1 cellular context compared by ENCODE assay signal in the genomic region with DNA sequence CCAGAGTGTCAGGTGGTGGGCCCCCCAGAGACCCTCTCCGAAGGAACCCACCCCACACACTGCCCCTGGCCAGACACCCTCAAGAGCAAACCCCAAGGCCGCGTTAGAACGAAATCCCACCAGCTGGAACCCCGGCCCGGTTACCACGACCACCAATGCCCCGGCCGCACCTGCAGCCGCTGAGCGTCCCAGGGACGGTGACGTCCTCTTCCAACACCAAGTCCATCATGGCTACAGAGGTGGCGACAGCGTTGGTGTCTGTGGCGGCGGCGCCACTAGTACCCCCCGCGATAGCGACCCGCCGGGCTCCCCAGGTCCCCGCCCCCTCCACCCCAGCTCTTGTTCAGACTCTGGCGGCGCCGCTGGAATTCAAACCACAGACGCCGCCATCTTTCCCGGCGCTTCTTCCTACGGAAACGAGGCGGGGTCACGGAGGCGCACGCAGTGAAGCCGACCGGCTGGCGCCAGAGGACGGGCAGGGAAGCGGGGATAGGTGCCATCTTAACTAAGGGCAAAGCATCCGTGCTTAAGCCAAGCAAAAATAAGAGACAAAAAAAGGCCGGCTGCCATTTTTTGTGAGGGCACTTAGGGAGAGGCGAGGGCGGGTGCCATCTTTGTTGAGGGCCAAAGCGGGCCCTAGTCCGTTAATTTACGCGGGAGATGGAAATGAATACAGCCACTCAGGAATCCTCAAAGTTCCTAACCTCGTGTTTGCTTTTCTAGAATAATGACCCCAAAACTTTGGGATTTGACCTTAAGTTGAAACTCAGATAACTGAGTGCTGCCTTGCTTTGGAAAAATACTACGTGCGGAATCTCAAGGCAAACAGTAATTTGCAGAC.
A peak's percentile ranks its signal among the peaks of the same experiment; 100 is the strongest.
TF ChIP-seq lines count a peak whose summit lies in the region.

A gene (minus strand): TSS at position 418 of the 841 bp plus-strand sequence. CDS start 189 bp downstream, at position 229.

TF ChIP-seq in H1, 55 proteins besides CTCF, POLR2A, EP300 and RAD21 (continued from another document):
- TF ChIP-seq, protein P1, sequence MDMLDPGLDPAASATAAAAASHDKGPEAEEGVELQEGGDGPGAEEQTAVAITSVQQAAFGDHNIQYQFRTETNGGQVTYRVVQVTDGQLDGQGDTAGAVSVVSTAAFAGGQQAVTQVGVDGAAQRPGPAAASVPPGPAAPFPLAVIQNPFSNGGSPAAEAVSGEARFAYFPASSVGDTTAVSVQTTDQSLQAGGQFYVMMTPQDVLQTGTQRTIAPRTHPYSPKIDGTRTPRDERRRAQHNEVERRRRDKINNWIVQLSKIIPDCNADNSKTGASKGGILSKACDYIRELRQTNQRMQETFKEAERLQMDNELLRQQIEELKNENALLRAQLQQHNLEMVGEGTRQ (IDR thresholded peaks at IDR 0.05; ENCODE audit: low read length), result 0 out of 2 replicates have a peak, but pooled peaks have one; percentile 7
- TF ChIP-seq RFX5 (IDR thresholded peaks at IDR 0.05; ENCODE audit: borderline replicate concordance, low read depth, low read length) (no peak), YY1 (IDR thresholded peaks at IDR 0.05; ENCODE audit: low read depth, low read length) (peak; percentile 100), SIRT6 (IDR thresholded peaks at IDR 0.05; ENCODE audit: low read length) (no peak), TEAD4 (IDR thresholded peaks at IDR 0.05; ENCODE audit: low read depth, low read length) (no peak), CREB1 (IDR thresholded peaks at IDR 0.05) (peak; percentile 95), RXRA (IDR thresholded peaks at IDR 0.05; ENCODE audit: insufficient read depth, low read depth, low read length) (no peak), KDM5A (IDR thresholded peaks at IDR 0.05; ENCODE audit: low read length) (peak; percentile 76; the same call in 1 of the 2 replicates), KDM4A (IDR thresholded peaks at IDR 0.05; ENCODE audit: low read depth, low read length, severe bottlenecking) (peak; percentile 27), MAFK (IDR thresholded peaks at IDR 0.05; ENCODE audit: low read depth, low read length) (no peak), SRF (IDR thresholded peaks at IDR 0.05; ENCODE audit: low read depth, low read length) (peak; percentile 53; the same call in 1 of the 2 replicates), TAF7 (optimal IDR thresholded peaks at IDR 0.05; ENCODE audit: borderline replicate concordance, low read depth, low read length) (peak; percentile 66), RNF2 (IDR thresholded peaks at IDR 0.05; ENCODE audit: borderline replicate concordance, low read depth, low read length, missing control alignments, poor library complexity, severe bottlenecking) (no peak), HDAC2 (IDR thresholded peaks at IDR 0.05; ENCODE audit: borderline replicate concordance in 1 of 2, low read depth in 2 of 2, low read length in 2 of 2) (no peak), SP2 (IDR thresholded peaks at IDR 0.05; ENCODE audit: low read length) (no peak), POLR2AphosphoS5 (IDR thresholded peaks at IDR 0.05; ENCODE audit: low read depth, low read length) (peak; percentile 39; the same call in 1 of the 2 replicates), ZNF274 (IDR thresholded peaks at IDR 0.05; ENCODE audit: borderline replicate concordance, extremely low read depth, low read length) (no peak), TBP (IDR thresholded peaks at IDR 0.05; ENCODE audit: low read depth, low read length) (peak; percentile 69), ASH2L (IDR thresholded peaks at IDR 0.05; ENCODE audit: low read length) (peak; percentile 89), CHD2 (IDR thresholded peaks at IDR 0.05; ENCODE audit: low read length) (peak; percentile 29; the same call in 1 of the 2 replicates), TAF1 (IDR thresholded peaks at IDR 0.05; ENCODE audit: low read depth, low read length) (peak; percentile 79), SAP30 (IDR thresholded peaks at IDR 0.05; ENCODE audit: insufficient read depth, insufficient replicate concordance, low read length) (no peak), RBBP5 (IDR thresholded peaks at IDR 0.05; ENCODE audit: borderline replicate concordance, low read depth, low read length) (no peak), SIN3A (conservative IDR thresholded peaks at IDR 0.05 in 1 of 2, IDR thresholded peaks at IDR 0.05 in 1 of 2; ENCODE audit: low read depth in 1 of 2, low read length in 2 of 2) (0 out of 4 replicates have a peak, but pooled peaks have one; percentile 31 to 77), BACH1 (IDR thresholded peaks at IDR 0.05; ENCODE audit: low read length) (no peak), PHF8 (conservative IDR thresholded peaks at IDR 0.05; ENCODE audit: low read depth, low read length) (peak; percentile 80)
- TF ChIP-seq, protein P2, sequence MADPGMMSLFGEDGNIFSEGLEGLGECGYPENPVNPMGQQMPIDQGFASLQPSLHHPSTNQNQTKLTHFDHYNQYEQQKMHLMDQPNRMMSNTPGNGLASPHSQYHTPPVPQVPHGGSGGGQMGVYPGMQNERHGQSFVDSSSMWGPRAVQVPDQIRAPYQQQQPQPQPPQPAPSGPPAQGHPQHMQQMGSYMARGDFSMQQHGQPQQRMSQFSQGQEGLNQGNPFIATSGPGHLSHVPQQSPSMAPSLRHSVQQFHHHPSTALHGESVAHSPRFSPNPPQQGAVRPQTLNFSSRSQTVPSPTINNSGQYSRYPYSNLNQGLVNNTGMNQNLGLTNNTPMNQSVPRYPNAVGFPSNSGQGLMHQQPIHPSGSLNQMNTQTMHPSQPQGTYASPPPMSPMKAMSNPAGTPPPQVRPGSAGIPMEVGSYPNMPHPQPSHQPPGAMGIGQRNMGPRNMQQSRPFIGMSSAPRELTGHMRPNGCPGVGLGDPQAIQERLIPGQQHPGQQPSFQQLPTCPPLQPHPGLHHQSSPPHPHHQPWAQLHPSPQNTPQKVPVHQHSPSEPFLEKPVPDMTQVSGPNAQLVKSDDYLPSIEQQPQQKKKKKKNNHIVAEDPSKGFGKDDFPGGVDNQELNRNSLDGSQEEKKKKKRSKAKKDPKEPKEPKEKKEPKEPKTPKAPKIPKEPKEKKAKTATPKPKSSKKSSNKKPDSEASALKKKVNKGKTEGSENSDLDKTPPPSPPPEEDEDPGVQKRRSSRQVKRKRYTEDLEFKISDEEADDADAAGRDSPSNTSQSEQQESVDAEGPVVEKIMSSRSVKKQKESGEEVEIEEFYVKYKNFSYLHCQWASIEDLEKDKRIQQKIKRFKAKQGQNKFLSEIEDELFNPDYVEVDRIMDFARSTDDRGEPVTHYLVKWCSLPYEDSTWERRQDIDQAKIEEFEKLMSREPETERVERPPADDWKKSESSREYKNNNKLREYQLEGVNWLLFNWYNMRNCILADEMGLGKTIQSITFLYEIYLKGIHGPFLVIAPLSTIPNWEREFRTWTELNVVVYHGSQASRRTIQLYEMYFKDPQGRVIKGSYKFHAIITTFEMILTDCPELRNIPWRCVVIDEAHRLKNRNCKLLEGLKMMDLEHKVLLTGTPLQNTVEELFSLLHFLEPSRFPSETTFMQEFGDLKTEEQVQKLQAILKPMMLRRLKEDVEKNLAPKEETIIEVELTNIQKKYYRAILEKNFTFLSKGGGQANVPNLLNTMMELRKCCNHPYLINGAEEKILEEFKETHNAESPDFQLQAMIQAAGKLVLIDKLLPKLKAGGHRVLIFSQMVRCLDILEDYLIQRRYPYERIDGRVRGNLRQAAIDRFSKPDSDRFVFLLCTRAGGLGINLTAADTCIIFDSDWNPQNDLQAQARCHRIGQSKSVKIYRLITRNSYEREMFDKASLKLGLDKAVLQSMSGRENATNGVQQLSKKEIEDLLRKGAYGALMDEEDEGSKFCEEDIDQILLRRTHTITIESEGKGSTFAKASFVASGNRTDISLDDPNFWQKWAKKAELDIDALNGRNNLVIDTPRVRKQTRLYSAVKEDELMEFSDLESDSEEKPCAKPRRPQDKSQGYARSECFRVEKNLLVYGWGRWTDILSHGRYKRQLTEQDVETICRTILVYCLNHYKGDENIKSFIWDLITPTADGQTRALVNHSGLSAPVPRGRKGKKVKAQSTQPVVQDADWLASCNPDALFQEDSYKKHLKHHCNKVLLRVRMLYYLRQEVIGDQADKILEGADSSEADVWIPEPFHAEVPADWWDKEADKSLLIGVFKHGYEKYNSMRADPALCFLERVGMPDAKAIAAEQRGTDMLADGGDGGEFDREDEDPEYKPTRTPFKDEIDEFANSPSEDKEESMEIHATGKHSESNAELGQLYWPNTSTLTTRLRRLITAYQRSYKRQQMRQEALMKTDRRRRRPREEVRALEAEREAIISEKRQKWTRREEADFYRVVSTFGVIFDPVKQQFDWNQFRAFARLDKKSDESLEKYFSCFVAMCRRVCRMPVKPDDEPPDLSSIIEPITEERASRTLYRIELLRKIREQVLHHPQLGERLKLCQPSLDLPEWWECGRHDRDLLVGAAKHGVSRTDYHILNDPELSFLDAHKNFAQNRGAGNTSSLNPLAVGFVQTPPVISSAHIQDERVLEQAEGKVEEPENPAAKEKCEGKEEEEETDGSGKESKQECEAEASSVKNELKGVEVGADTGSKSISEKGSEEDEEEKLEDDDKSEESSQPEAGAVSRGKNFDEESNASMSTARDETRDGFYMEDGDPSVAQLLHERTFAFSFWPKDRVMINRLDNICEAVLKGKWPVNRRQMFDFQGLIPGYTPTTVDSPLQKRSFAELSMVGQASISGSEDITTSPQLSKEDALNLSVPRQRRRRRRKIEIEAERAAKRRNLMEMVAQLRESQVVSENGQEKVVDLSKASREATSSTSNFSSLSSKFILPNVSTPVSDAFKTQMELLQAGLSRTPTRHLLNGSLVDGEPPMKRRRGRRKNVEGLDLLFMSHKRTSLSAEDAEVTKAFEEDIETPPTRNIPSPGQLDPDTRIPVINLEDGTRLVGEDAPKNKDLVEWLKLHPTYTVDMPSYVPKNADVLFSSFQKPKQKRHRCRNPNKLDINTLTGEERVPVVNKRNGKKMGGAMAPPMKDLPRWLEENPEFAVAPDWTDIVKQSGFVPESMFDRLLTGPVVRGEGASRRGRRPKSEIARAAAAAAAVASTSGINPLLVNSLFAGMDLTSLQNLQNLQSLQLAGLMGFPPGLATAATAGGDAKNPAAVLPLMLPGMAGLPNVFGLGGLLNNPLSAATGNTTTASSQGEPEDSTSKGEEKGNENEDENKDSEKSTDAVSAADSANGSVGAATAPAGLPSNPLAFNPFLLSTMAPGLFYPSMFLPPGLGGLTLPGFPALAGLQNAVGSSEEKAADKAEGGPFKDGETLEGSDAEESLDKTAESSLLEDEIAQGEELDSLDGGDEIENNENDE (IDR thresholded peaks at IDR 0.05; ENCODE audit: insufficient replicate concordance, low read length), result no peak
- TF ChIP-seq, protein P3, sequence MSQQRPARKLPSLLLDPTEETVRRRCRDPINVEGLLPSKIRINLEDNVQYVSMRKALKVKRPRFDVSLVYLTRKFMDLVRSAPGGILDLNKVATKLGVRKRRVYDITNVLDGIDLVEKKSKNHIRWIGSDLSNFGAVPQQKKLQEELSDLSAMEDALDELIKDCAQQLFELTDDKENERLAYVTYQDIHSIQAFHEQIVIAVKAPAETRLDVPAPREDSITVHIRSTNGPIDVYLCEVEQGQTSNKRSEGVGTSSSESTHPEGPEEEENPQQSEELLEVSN (IDR thresholded peaks at IDR 0.05), result peak; percentile 98
